Comparison of ENCODE assay signal across 22 cellular contexts in the genomic region with DNA sequence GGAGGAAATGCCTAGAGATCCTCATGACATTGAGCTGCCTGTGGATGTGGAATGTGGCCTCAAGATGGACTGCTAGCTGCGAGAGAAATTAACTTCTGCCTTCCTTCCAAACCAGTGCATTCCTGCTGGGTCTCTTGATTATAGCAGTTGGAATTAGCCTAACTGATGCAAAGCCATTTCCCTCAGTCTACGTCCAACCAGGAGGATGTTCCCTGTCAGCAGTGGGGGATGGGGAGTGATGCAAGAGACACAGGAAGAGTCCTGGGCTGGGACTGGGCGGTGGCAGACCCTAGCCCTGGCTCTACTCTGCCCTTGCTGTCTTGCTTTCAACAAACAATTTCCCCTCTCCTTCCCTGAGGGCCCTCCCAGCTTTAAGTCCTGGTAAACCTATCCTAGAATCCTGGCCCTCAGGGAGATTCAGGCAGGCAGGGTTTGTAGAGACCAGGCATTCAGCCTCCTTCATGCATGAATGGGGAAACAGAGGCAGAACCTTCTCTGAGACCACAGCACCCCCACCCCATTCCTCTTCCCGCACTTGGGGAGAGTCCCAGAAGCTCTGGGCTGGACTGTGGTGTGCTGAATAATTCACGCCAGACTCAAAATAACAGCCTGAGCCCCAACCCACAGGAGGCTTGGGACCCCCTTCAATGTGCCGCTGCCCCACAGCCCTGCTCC. TPM values are rescaled to one million over a fixed set of nuclear protein-coding genes. Genes with fewer than 3 reads are reported as not detected.
"Had no signal": no experiment of that assay in that cellular context is flagged by ENCODE, and none has a peak within 500 bp of the region (broad histone marks: within the 10 kb centered on the region; RNA-seq: fewer than 3 reads in every experiment).

No MANE protein-coding gene starts in this region.

- H3K9me3 ChIP-seq: gastrocnemius medialis, prostate gland, spleen, thoracic aorta had no signal

- H3K27ac ChIP-seq: brain microvascular endothelial cell, dorsolateral prefrontal cortex, gastrocnemius medialis, prostate gland, spleen, thoracic aorta had no signal

- DNase-seq: activated CD4-positive, alpha-beta T cell treated with anti-CD3 and anti-CD28 coated beads, Interleukin-2, amount 10 ng/mL, durations not matched to agents 24 days and 14 days; activated CD8-positive, alpha-beta memory T cell treated with anti-CD3 and anti-CD28 coated beads, Interleukin-2, amount 10 ng/mL, durations not matched to agents 7 days and 5 days; activated CD8-positive, alpha-beta T cell treated with anti-CD3 and anti-CD28 coated beads for 36 hours; activated gamma-delta T cell treated with Interleukin-2 at 50 U/mL for 16 hours; brain microvascular endothelial cell; central memory CD4-positive, alpha-beta T cell; dorsolateral prefrontal cortex; effector memory CD8-positive, alpha-beta T cell; gastrocnemius medialis; hippocampal formation; naive thymus-derived CD8-positive, alpha-beta T cell; spleen; stimulated activated CD4-positive, alpha-beta T cell treated with anti-CD3 and anti-CD28 coated beads, Interleukin-4, amount 100 ng/mL, for 1 hour; stimulated activated naive CD4-positive, alpha-beta T cell treated with Interleukin-2 at 50 U/mL for 16 hours had no signal

- H3K9me3 Mint-ChIP-seq: activated CD8-positive, alpha-beta T cell treated with anti-CD3 and anti-CD28 coated beads for 36 hours; effector memory CD8-positive, alpha-beta T cell; type B pancreatic cell had no signal

- H3K4me1 Mint-ChIP-seq: activated CD4-positive, alpha-beta T cell treated with anti-CD3 and anti-CD28 coated beads, Interleukin-2, amount 10 ng/mL, durations not matched to agents 24 days and 14 days; activated CD8-positive, alpha-beta memory T cell treated with anti-CD3 and anti-CD28 coated beads, Interleukin-2, amount 10 ng/mL, durations not matched to agents 7 days and 5 days had no signal

- H3K36me3 ChIP-seq: brain microvascular endothelial cell, gastrocnemius medialis, prostate gland, spleen, thoracic aorta had no signal

- H3K36me3 Mint-ChIP-seq: activated CD8-positive, alpha-beta memory T cell treated with anti-CD3 and anti-CD28 coated beads, Interleukin-2, amount 10 ng/mL, durations not matched to agents 7 days and 5 days; activated naive CD4-positive, alpha-beta T cell treated with anti-CD3 and anti-CD28 coated beads, Interleukin-2, amount 50 U/mL, for 72 hours; mesothelial cell of epicardium; type B pancreatic cell had no signal

- H3K4me1 ChIP-seq: gastrocnemius medialis, prostate gland, spleen had no signal

- H3K27me3 ChIP-seq: gastrocnemius medialis had no signal

- ATAC-seq: activated CD4-positive, CD25-positive, alpha-beta regulatory T cell treated with anti-CD3 and anti-CD28 coated beads, Interleukin-2, amount 50 U/mL, for 24 hours; activated CD8-positive, alpha-beta memory T cell treated with anti-CD3 and anti-CD28 coated beads, Interleukin-2, amount 10 ng/mL, durations not matched to agents 7 days and 5 days; activated CD8-positive, alpha-beta T cell treated with anti-CD3 and anti-CD28 coated beads for 36 hours; activated naive CD4-positive, alpha-beta T cell treated with anti-CD3 and anti-CD28 coated beads, Interleukin-2, amount 50 U/mL, for 72 hours; effector memory CD8-positive, alpha-beta T cell; esophagus mucosa; gastrocnemius medialis; naive thymus-derived CD8-positive, alpha-beta T cell had no signal

- H3K4me3 ChIP-seq: dorsolateral prefrontal cortex, gastrocnemius medialis, lung, prostate gland, spleen, thoracic aorta had no signal

- H3K27ac Mint-ChIP-seq: activated CD4-positive, alpha-beta T cell treated with anti-CD3 and anti-CD28 coated beads, Interleukin-2, amount 10 ng/mL, durations not matched to agents 24 days and 14 days; activated CD8-positive, alpha-beta memory T cell treated with anti-CD3 and anti-CD28 coated beads, Interleukin-2, amount 10 ng/mL, durations not matched to agents 7 days and 5 days; activated CD8-positive, alpha-beta T cell treated with anti-CD3 and anti-CD28 coated beads for 36 hours; activated naive CD4-positive, alpha-beta T cell treated with anti-CD3 and anti-CD28 coated beads, Interleukin-2, amount 50 U/mL, for 72 hours; effector memory CD8-positive, alpha-beta T cell; mesothelial cell of epicardium; type B pancreatic cell had no signal

- H3K4me3 Mint-ChIP-seq: activated CD4-positive, alpha-beta T cell treated with anti-CD3 and anti-CD28 coated beads, Interleukin-2, amount 10 ng/mL, durations not matched to agents 24 days and 14 days; activated CD8-positive, alpha-beta memory T cell treated with anti-CD3 and anti-CD28 coated beads, Interleukin-2, amount 10 ng/mL, durations not matched to agents 7 days and 5 days; activated CD8-positive, alpha-beta T cell treated with anti-CD3 and anti-CD28 coated beads for 36 hours; effector memory CD8-positive, alpha-beta T cell; mesothelial cell of epicardium; naive thymus-derived CD8-positive, alpha-beta T cell; type B pancreatic cell had no signal

RNA-seq across cellular contexts. Expression of gene C11orf96, which starts 17.0 kb away (rescaled TPM):
- total RNA-seq: naive thymus-derived CD8-positive, alpha-beta T cell had no signal
- polyA plus RNA-seq: naive thymus-derived CD8-positive, alpha-beta T cell had no signal
